In the genomic region with DNA sequence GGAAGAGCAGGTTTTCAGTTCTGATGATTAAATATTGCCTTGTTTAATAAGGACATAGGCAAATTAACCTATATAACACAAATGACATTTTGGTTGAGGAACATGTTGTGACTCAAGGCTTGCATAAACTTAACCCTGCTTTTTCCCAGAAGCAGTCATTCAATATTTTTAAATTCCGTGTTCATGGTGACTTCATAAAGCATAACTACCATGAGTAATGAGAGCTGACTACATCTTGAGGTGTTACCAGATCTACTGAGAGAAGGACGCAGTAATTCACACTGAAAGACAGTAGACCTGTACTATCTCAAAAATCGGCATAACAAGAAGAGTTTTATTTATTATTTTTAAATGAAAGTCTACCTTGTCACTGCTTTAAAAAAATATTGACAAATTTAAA, we compare ENCODE assay signal across 22 cellular contexts.
DNase-seq lines count a peak whose midpoint lies in the region; ATAC-seq and TF ChIP-seq lines count a peak whose summit lies in the region.
"Had no signal": no experiment of that assay in that cellular context is flagged by ENCODE, and none has a peak within 500 bp of the region (broad histone marks: within the 10 kb centered on the region; RNA-seq: fewer than 3 reads in every experiment).

No MANE protein-coding gene starts in this region.

- H3K4me2 ChIP-seq in mammary epithelial cell (ENCODE audit: insufficient read depth, low read depth, low read length) (no peak overlapping the region), smooth muscle cell (no peak overlapping the region)
- H3K4me2 ChIP-seq: BLaER1 treated with 17β-estradiol and CSF1 and Interleukin-3, amounts not matched to agents 10 nM and 100 nM had no signal

- H3K4me1 ChIP-seq in mammary epithelial cell (ENCODE audit: insufficient read depth, low read length) (no peaks in the 10 kb centered on the region), smooth muscle cell (ENCODE audit: low read depth) (no peaks in the 10 kb centered on the region)
- H3K4me1 ChIP-seq: BE2C; BLaER1 treated with 17β-estradiol and CSF1 and Interleukin-3, amounts not matched to agents 10 nM and 100 nM had no signal

- dilution Hi-C loops in mammary epithelial cell (cut with HindIII; ENCODE audit: low sequenced_read_pairs): no loop called here

- no peak for TF ChIP-seq CTCF in MCF 10A (IDR thresholded peaks at IDR 0.05; ENCODE audit: unreplicated experiment)
- TF ChIP-seq CTCF in mammary epithelial cell (conservative IDR thresholded peaks at IDR 0.05 in 1 of 2, IDR thresholded peaks at IDR 0.05 in 1 of 2; ENCODE audit: extremely low read depth in 1 of 2, insufficient read depth in 1 of 2, low read depth in 1 of 2, low read length in 2 of 2): no peak
- TF ChIP-seq CTCF in epithelial cell of esophagus (IDR thresholded peaks at IDR 0.05; ENCODE audit: insufficient read depth, low read depth, low read length, missing control alignments): no peak
- no peak for TF ChIP-seq CTCF in smooth muscle cell (IDR thresholded peaks at IDR 0.05; ENCODE audit: borderline replicate concordance, insufficient read depth, poor library complexity, severe bottlenecking)

- BruUV-seq in MCF 10A (replicated peaks; lab: Mats Ljungman, UMichigan): no TSS peak
- no TSS peak for BruUV-seq in mammary epithelial cell (replicated peaks; lab: Mats Ljungman, UMichigan)

- peaks cover 7% of the 10 kb centered on the region for H3K4me1 Mint-ChIP-seq in MCF 10A (ENCODE audit: insufficient read depth, unreplicated experiment)
- H3K4me1 Mint-ChIP-seq: CD14-positive monocyte; CD8-positive, alpha-beta memory T cell had no signal

- DNase-seq in MCF 10A (ENCODE audit: unreplicated experiment) (peak; percentile 1), mammary epithelial cell (no peak), NCI-H226 (peak; percentile 2), epithelial cell of esophagus (ENCODE audit: low read depth) (peak; percentile 0), smooth muscle cell (lab: John Stamatoyannopoulos, UW; ENCODE audit: unreplicated experiment) (no peak), superior temporal gyrus (ENCODE audit: extremely low spot score) (no peak), Right ventricle myocardium superior (no peak)
- DNase-seq in activated CD4-positive, alpha-beta T cell treated with anti-CD3 and anti-CD28 coated beads for 48 hours: no peak
- DNase-seq: AML-193; BE2C; CD4-positive, alpha-beta T cell; CD8-positive, alpha-beta memory T cell; DMS 273 treated with DMSO at 0.1 percent for 48 hours; DMS79; EL; GF-D8; GOT3; HFFc6 had no signal

- H3K4me3 ChIP-seq in mammary epithelial cell (replicated peaks in 1 of 3; ENCODE audit: insufficient read depth in 1 of 3, low read depth in 2 of 3, low read length in 3 of 3) (no peak overlapping the region), epithelial cell of esophagus (ENCODE audit: low read length) (no peak overlapping the region), smooth muscle cell (no peak overlapping the region)
- H3K4me3 ChIP-seq: BLaER1 treated with 17β-estradiol and CSF1 and Interleukin-3, amounts not matched to agents 10 nM and 100 nM; HAP-1 had no signal

- no peak for ATAC-seq in Right ventricle myocardium superior (ENCODE audit: poor library complexity)

- H3K9ac ChIP-seq in mammary epithelial cell (ENCODE audit: insufficient read depth, low read length): no peak overlapping the region
- no peak overlapping the region for H3K9ac ChIP-seq in smooth muscle cell (ENCODE audit: low read depth)
- H3K9ac ChIP-seq: BLaER1 treated with 17β-estradiol and CSF1 and Interleukin-3, amounts not matched to agents 10 nM and 100 nM had no signal

- no peaks in the 10 kb centered on the region for H3K27me3 Mint-ChIP-seq in MCF 10A (ENCODE audit: insufficient read depth, unreplicated experiment)
- H3K27me3 Mint-ChIP-seq: CD4-positive, alpha-beta T cell; CD8-positive, alpha-beta memory T cell had no signal

- intact Hi-C loops in MCF 10A (cut with micrococcal nuclease) (no loop called here), mammary epithelial cell (cut with micrococcal nuclease) (no loop called here), Right ventricle myocardium superior (cut with DNase I) (no loop called here)

- H3K79me2 ChIP-seq in mammary epithelial cell (ENCODE audit: insufficient read depth, low read length) (no peaks in the 10 kb centered on the region), smooth muscle cell (ENCODE audit: low read depth) (no peaks in the 10 kb centered on the region)

- H3K9me3 Mint-ChIP-seq in MCF 10A (ENCODE audit: unreplicated experiment): no peaks in the 10 kb centered on the region

- CTCF ChIA-PET in MCF 10A (lab: Yijun Ruan, JAX): no interaction called here
- CTCF ChIA-PET in mammary epithelial cell (lab: Charles Lee; ENCODE audit: low non-redundant PET): no interaction called here

- in situ Hi-C loops in mammary epithelial cell (cut with MboI; ENCODE audit: low sequenced_read_pairs in 2 of 2): no loop called here

- H3K27ac Mint-ChIP-seq in MCF 10A (ENCODE audit: low read depth, unreplicated experiment): peak overlapping the region; percentile 23
- H3K27ac Mint-ChIP-seq: CD14-positive monocyte; CD4-positive, alpha-beta T cell; CD8-positive, alpha-beta memory T cell; HFFc6 had no signal

- WGBS in mammary epithelial cell (ENCODE audit: low coverage, missing lambda C conversion rate): 40% methylated on average over 3 of the region's 3 CpGs
- 84% methylated on average over 3 of the region's 3 CpGs for WGBS in smooth muscle cell (ENCODE audit: low lambda C conversion rate)

- peaks cover 11% of the 10 kb centered on the region for H3K9me3 ChIP-seq in mammary epithelial cell (replicated peaks; ENCODE audit: insufficient read depth, low read length)
- no peaks in the 10 kb centered on the region for H3K9me3 ChIP-seq in smooth muscle cell (replicated peaks; ENCODE audit: low read depth)
- H3K9me3 ChIP-seq: BE2C; BLaER1 treated with 17β-estradiol and CSF1 and Interleukin-3, amounts not matched to agents 10 nM and 100 nM; HAP-1 had no signal

- H3F3A ChIP-seq in smooth muscle cell (ENCODE audit: low read depth): no peaks in the 10 kb centered on the region

- H3K27me3 ChIP-seq in mammary epithelial cell (ENCODE audit: insufficient read depth, low read length) (no peaks in the 10 kb centered on the region), smooth muscle cell (ENCODE audit: low read depth) (no peaks in the 10 kb centered on the region)
- H3K27me3 ChIP-seq: BE2C; BLaER1 treated with 17β-estradiol and CSF1 and Interleukin-3, amounts not matched to agents 10 nM and 100 nM had no signal

- H3K36me3 Mint-ChIP-seq in MCF 10A (ENCODE audit: insufficient read depth, unreplicated experiment): no peaks in the 10 kb centered on the region
- H3K36me3 Mint-ChIP-seq: CD14-positive monocyte; CD8-positive, alpha-beta memory T cell had no signal

- POLR2A ChIA-PET in MCF 10A (lab: Yijun Ruan, JAX): interaction anchor here (0.6 kb wide), 1 partner anchor 519 kb away, joined by 3 read pairs; no protein-coding TSS in a partner anchor

- no peaks in the 10 kb centered on the region for H3K36me3 ChIP-seq in mammary epithelial cell (ENCODE audit: insufficient read depth, low read length)
- no peaks in the 10 kb centered on the region for H3K36me3 ChIP-seq in smooth muscle cell (ENCODE audit: low read depth)
- H3K36me3 ChIP-seq: BE2C; BLaER1 treated with 17β-estradiol and CSF1 and Interleukin-3, amounts not matched to agents 10 nM and 100 nM; HAP-1 had no signal

- no peak overlapping the region for H3K27ac ChIP-seq in mammary epithelial cell (ENCODE audit: insufficient read depth, low read depth, low read length)
- peak overlapping the region; percentile 26 for H3K27ac ChIP-seq in smooth muscle cell (ENCODE audit: low read depth)
- H3K27ac ChIP-seq: 22Rv1; BLaER1 treated with 17β-estradiol and CSF1 and Interleukin-3, amounts not matched to agents 10 nM and 100 nM had no signal

- no peak overlapping the region for H3K4me3 Mint-ChIP-seq in MCF 10A (ENCODE audit: unreplicated experiment)
- H3K4me3 Mint-ChIP-seq: CD14-positive monocyte; CD4-positive, alpha-beta T cell; CD8-positive, alpha-beta memory T cell; HFFc6 had no signal

- no peaks in the 10 kb centered on the region for H4K20me1 ChIP-seq in mammary epithelial cell (ENCODE audit: insufficient read depth, low read length)
- no peaks in the 10 kb centered on the region for H4K20me1 ChIP-seq in smooth muscle cell (ENCODE audit: low read depth)
- H4K20me1 ChIP-seq: BLaER1 treated with 17β-estradiol and CSF1 and Interleukin-3, amounts not matched to agents 10 nM and 100 nM had no signal

- no peak overlapping the region for H2AFZ ChIP-seq in mammary epithelial cell (ENCODE audit: low read depth, low read length)
- H2AFZ ChIP-seq in smooth muscle cell (ENCODE audit: low read depth): no peak overlapping the region

Comparison
In these comparisons a context has a peak if more than half of its experiments do, and no peak if none do; other contexts are left out.
1. DNase-seq: peak in MCF 10A (single experiment), NCI-H226 (single experiment) and epithelial cell of esophagus (single experiment); none in mammary epithelial cell (single experiment), smooth muscle cell (single experiment), superior temporal gyrus (single experiment), Right ventricle myocardium superior (single experiment) and activated CD4-positive, alpha-beta T cell treated with anti-CD3 and anti-CD28 coated beads for 48 hours (single experiment).